In the genomic region with DNA sequence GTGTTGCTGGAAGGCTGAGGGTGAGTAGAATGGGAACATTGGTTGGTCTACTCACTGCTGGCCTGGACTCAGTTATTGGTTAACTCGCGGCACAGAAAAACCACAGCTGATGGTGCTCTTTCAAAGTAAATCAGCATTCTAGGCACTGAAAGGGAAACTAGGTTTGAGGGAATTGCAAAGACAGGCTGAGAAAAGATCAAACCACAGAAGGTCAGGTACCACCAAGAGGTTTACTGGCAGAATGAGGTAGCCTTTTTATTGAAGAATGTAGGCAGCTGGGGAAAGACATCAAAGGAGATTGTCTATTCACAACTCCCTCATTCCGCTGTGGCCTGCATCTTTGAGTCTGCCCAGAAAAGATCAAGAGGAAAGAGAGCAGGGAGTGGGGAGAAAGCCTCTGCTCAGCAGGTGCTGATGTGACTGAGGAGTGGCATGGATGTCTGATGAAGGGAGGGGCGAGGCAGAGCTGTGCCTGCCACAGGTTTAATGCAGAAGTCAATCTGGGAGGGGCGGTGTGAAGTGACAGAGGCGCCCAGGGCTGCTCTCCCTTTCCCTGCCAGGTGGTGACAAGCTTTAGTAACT, we compare ENCODE assay signal across 13 cellular contexts.
DNase-seq lines count a peak whose midpoint lies in the region; ATAC-seq lines count a peak whose summit lies in the region.
"Had no signal": no experiment of that assay in that cellular context is flagged by ENCODE, and none has a peak within 500 bp of the region (broad histone marks: within the 10 kb centered on the region; RNA-seq: fewer than 3 reads in every experiment).

No MANE protein-coding gene starts in this region.

- DNase-seq in activated naive CD4-positive, alpha-beta T cell treated with anti-CD3 and anti-CD28 coated beads, Interleukin-2, amount 10 ng/mL, durations not matched to agents 7 days and 5 days: no peak
- no peak for DNase-seq in activated naive CD4-positive, alpha-beta T cell treated with anti-CD3 and anti-CD28 coated beads, Interleukin-2, amount 50 U/mL, for 16 hours
- DNase-seq in activated naive CD4-positive, alpha-beta T cell treated with anti-CD3 and anti-CD28 coated beads, Interleukin-2, amount 50 U/mL, for 72 hours (ENCODE audit: low spot score in 2 of 2): peak in 1 of 2 donors; percentile 10
- no peak for DNase-seq in H4 (ENCODE audit: low spot score)
- no peak for DNase-seq in activated CD4-positive, CD25-positive, alpha-beta regulatory T cell treated with anti-CD3 and anti-CD28 coated beads, Interleukin-2, amount 50 U/mL, for 72 hours
- DNase-seq in occipital lobe (lab: John Stamatoyannopoulos, UW): no peak
- DNase-seq: activated effector memory CD4-positive, alpha-beta T cell treated with Interleukin-2 at 50 U/mL for 16 hours; foreskin fibroblast; GF-D8; NCI-H2227 treated with DMSO at 0.1 percent for 48 hours had no signal

- H3K27me3 Mint-ChIP-seq in activated naive CD4-positive, alpha-beta T cell treated with anti-CD3 and anti-CD28 coated beads, Interleukin-2, amount 10 ng/mL, durations not matched to agents 7 days and 5 days: no peaks in the 10 kb centered on the region

- H3K9me3 Mint-ChIP-seq in activated naive CD4-positive, alpha-beta T cell treated with anti-CD3 and anti-CD28 coated beads, Interleukin-2, amount 10 ng/mL, durations not matched to agents 7 days and 5 days: peaks cover 7% of the 10 kb centered on the region
- H3K9me3 Mint-ChIP-seq in activated naive CD4-positive, alpha-beta T cell treated with anti-CD3 and anti-CD28 coated beads, Interleukin-2, amount 50 U/mL, for 72 hours: peaks cover 0 to 3% of the 10 kb centered on the region in 2 donors
- H3K9me3 Mint-ChIP-seq: stimulated activated naive CD8-positive, alpha-beta T cell treated with anti-CD3 and anti-CD28 coated beads, Interleukin-15, Interleukin-2, amounts not matched to agents 100 ng/mL and 50 ng/mL, for 24 hours had no signal

- no peaks in the 10 kb centered on the region for H3K36me3 Mint-ChIP-seq in activated naive CD4-positive, alpha-beta T cell treated with anti-CD3 and anti-CD28 coated beads, Interleukin-2, amount 10 ng/mL, durations not matched to agents 7 days and 5 days
- peaks cover 0 to 9% of the 10 kb centered on the region in 2 donors for H3K36me3 Mint-ChIP-seq in activated naive CD4-positive, alpha-beta T cell treated with anti-CD3 and anti-CD28 coated beads, Interleukin-2, amount 50 U/mL, for 72 hours

- H3K27ac Mint-ChIP-seq in activated naive CD4-positive, alpha-beta T cell treated with anti-CD3 and anti-CD28 coated beads, Interleukin-2, amount 10 ng/mL, durations not matched to agents 7 days and 5 days: peak overlapping the region; percentile 12
- H3K27ac Mint-ChIP-seq in activated naive CD4-positive, alpha-beta T cell treated with anti-CD3 and anti-CD28 coated beads, Interleukin-2, amount 50 U/mL, for 72 hours: peak overlapping the region; percentile 52 to 75
- H3K27ac Mint-ChIP-seq: stimulated activated naive CD8-positive, alpha-beta T cell treated with anti-CD3 and anti-CD28 coated beads, Interleukin-15, Interleukin-2, amounts not matched to agents 100 ng/mL and 50 ng/mL, for 24 hours had no signal

- CTCF ChIA-PET in activated naive CD4-positive, alpha-beta T cell treated with anti-CD3 and anti-CD28 coated beads, Interleukin-2, amount 10 ng/mL, durations not matched to agents 7 days and 5 days (lab: Charles Lee): no interaction called here

- peaks cover 21% of the 10 kb centered on the region for H3K4me1 Mint-ChIP-seq in activated naive CD4-positive, alpha-beta T cell treated with anti-CD3 and anti-CD28 coated beads, Interleukin-2, amount 10 ng/mL, durations not matched to agents 7 days and 5 days

- H3K4me3 Mint-ChIP-seq in activated naive CD4-positive, alpha-beta T cell treated with anti-CD3 and anti-CD28 coated beads, Interleukin-2, amount 10 ng/mL, durations not matched to agents 7 days and 5 days: no peak overlapping the region
- H3K4me3 Mint-ChIP-seq: stimulated activated naive CD8-positive, alpha-beta T cell treated with anti-CD3 and anti-CD28 coated beads, Interleukin-15, Interleukin-2, amounts not matched to agents 100 ng/mL and 50 ng/mL, for 24 hours had no signal

- ATAC-seq in HG03432 (IDR thresholded peaks at IDR 0.05; ENCODE audit: unreplicated experiment): peak; percentile 73
- ATAC-seq in activated naive CD4-positive, alpha-beta T cell treated with anti-CD3 and anti-CD28 coated beads, Interleukin-2, amount 50 U/mL, for 72 hours: peak; percentile 86 to 90
- no peak for ATAC-seq in GM19455 (IDR thresholded peaks at IDR 0.05; ENCODE audit: unreplicated experiment)
